ENCODE assay signal across 8 cellular contexts in the genomic region with DNA sequence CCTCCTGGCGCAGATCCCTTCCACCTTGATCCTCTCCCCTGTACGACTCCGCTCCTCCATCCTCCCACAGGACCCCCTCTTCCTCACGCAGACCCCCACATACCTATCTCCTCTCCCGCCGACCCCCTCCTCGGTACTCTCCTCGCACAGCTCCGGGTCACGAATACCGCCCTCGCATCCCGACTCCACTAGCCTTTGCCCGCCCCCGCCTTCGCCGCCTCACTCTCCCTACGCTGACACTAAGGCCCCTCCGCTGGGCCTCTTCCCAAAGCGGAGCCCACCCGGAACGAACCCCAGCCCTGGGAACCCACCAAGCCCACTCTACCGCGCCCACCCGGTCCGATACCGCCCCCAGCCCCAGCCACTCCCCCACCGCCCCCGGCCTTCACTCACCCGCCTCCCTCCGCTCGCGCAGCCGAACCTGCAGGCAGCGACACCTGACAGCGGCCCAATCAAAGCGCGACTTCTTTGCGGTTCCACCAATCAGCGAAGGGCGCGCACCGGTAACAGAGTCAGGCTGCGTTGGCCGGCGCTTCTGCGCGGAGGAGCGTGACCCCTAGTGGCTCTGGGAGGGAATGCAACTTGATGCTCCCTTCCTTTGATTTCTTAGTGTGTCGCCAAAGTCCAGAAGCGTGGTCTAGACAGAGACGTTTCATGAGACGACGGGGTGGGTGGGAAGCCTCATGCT. TPM values are rescaled to one million over a fixed set of nuclear protein-coding genes. Genes with fewer than 3 reads are reported as not detected.
A peak's percentile ranks its signal among the peaks of the same experiment; 100 is the strongest.
DNase-seq lines count a peak whose midpoint lies in the region; ATAC-seq and TF ChIP-seq lines count a peak whose summit lies in the region.
"Not testable (repeated sequence)": the region's sequence is repeated elsewhere in the genome, so short reads cannot be mapped to it uniquely, and the experiment has no call there.

A gene (minus strand): TSS at position 430 of the 688 bp plus-strand sequence. CDS start 5,704 bp downstream, outside the sequence.

- H3K27ac ChIP-seq in PC-9; urinary bladder (ENCODE audit: low read depth): not testable (repeated sequence)

- DNase-seq in PC-9; activated naive CD8-positive, alpha-beta T cell treated with anti-CD3 and anti-CD28 coated beads, Interleukin-2, amount 50 U/mL, for 24 hours; glutamatergic neuron; neural crest cell (ENCODE audit: low read depth, low spot score): not testable (repeated sequence)

- BruUV-seq in PC-9 (replicated peaks; lab: Mats Ljungman, UMichigan): not testable (repeated sequence)

- not testable (repeated sequence) for H3K27me3 ChIP-seq in PC-9 (ENCODE audit: insufficient read depth, low read depth)

- not testable (repeated sequence) for H3K79me2 ChIP-seq in PC-9 (ENCODE audit: low read depth)

- H4K20me1 ChIP-seq in PC-9 (ENCODE audit: insufficient read depth): not testable (repeated sequence)

- CTCF ChIA-PET in PC-9 (lab: Charles Lee): not testable (repeated sequence)

- no CpG with 5 or more reads among the region's 54 CpGs for WGBS in urinary bladder

- H3K36me3 Mint-ChIP-seq in activated naive CD8-positive, alpha-beta T cell treated with anti-CD3 and anti-CD28 coated beads, Interleukin-2, amount 50 U/mL, for 24 hours (ENCODE audit: low read depth); glutamatergic neuron (ENCODE audit: unreplicated experiment); neural crest cell (ENCODE audit: low read depth): not testable (repeated sequence)

- H3K4me1 Mint-ChIP-seq in activated naive CD8-positive, alpha-beta T cell treated with anti-CD3 and anti-CD28 coated beads, Interleukin-2, amount 50 U/mL, for 24 hours; glutamatergic neuron (ENCODE audit: low read depth, unreplicated experiment); neural crest cell: not testable (repeated sequence)

- POLR2A ChIA-PET in PC-9 (lab: Charles Lee; ENCODE audit: unreplicated experiment): not testable (repeated sequence)

- not testable (repeated sequence) for H3K27me3 Mint-ChIP-seq in activated naive CD8-positive, alpha-beta T cell treated with anti-CD3 and anti-CD28 coated beads, Interleukin-2, amount 50 U/mL, for 24 hours; glutamatergic neuron (ENCODE audit: unreplicated experiment); neural crest cell (ENCODE audit: low read depth)

- peak; percentile 85 for ATAC-seq in GM18519 (IDR thresholded peaks at IDR 0.05; ENCODE audit: low FRiP score, unreplicated experiment)
- ATAC-seq in GM21576 (IDR thresholded peaks at IDR 0.05; ENCODE audit: unreplicated experiment): peak; percentile 97
- peak; percentile 91 for ATAC-seq in HG03066 (IDR thresholded peaks at IDR 0.05; ENCODE audit: low read depth, unreplicated experiment)
- peak; percentile 96 for ATAC-seq in activated naive CD8-positive, alpha-beta T cell treated with anti-CD3 and anti-CD28 coated beads, Interleukin-2, amount 50 U/mL, for 24 hours

- not testable (repeated sequence) for H3K4me2 ChIP-seq in PC-9

- H2AFZ ChIP-seq in PC-9: not testable (repeated sequence)

- intact Hi-C loops in PC-9 (cut with micrococcal nuclease; ENCODE audit: unreplicated experiment): not testable (repeated sequence)

- not testable (repeated sequence) for TF ChIP-seq CTCF in PC-9 (conservative IDR thresholded peaks at IDR 0.05); glutamatergic neuron (IDR thresholded peaks at IDR 0.05; ENCODE audit: partially characterized antibody, unreplicated experiment); neural crest cell (conservative IDR thresholded peaks at IDR 0.05)

- H3K36me3 ChIP-seq in PC-9 (ENCODE audit: low read depth); urinary bladder (ENCODE audit: insufficient read depth): not testable (repeated sequence)

- not testable (repeated sequence) for H3F3A ChIP-seq in PC-9 (ENCODE audit: insufficient read depth, low read depth)

- H3K27ac Mint-ChIP-seq in activated naive CD8-positive, alpha-beta T cell treated with anti-CD3 and anti-CD28 coated beads, Interleukin-2, amount 50 U/mL, for 24 hours; glutamatergic neuron (ENCODE audit: unreplicated experiment); neural crest cell (ENCODE audit: unreplicated experiment): not testable (repeated sequence)

- not testable (repeated sequence) for H3K4me3 ChIP-seq in PC-9; urinary bladder (ENCODE audit: low read depth, low read length)

- not testable (repeated sequence) for H3K4me3 Mint-ChIP-seq in activated naive CD8-positive, alpha-beta T cell treated with anti-CD3 and anti-CD28 coated beads, Interleukin-2, amount 50 U/mL, for 24 hours; glutamatergic neuron (ENCODE audit: unreplicated experiment); neural crest cell

- H3K9me3 Mint-ChIP-seq in activated naive CD8-positive, alpha-beta T cell treated with anti-CD3 and anti-CD28 coated beads, Interleukin-2, amount 50 U/mL, for 24 hours; glutamatergic neuron (ENCODE audit: unreplicated experiment); neural crest cell: not testable (repeated sequence)

- not testable (repeated sequence) for H3K9me2 ChIP-seq in PC-9 (ENCODE audit: insufficient read depth)

- H3K4me1 ChIP-seq in PC-9 (replicated peaks; ENCODE audit: insufficient read depth); urinary bladder (ENCODE audit: insufficient read depth): not testable (repeated sequence)

- H3K9me3 ChIP-seq in PC-9 (ENCODE audit: insufficient read depth, low read depth): not testable (repeated sequence)

RNA-seq across cellular contexts. Expression of the gene that starts here (rescaled TPM):
- total RNA-seq in PC-9 (2021) (50.9 and 62.4 TPM in 2 replicates), glutamatergic neuron (ENCODE audit: unreplicated experiment) (66.4 TPM), neural crest cell (33.1 and 37.9 TPM in 2 replicates), urinary bladder (20.7 TPM)
- polyA plus RNA-seq in urinary bladder: 12.2 TPM
